1 cellular context compared by ENCODE assay signal in genomic region chr1:25057188-25057587, GRCh38.
TF ChIP-seq lines count a peak whose summit lies in the region.

No MANE protein-coding gene starts in this region.

TF ChIP-seq in K562, 482 proteins besides CTCF, POLR2A, EP300 and RAD21 (continued from another document):
- TF ChIP-seq ATF6 (CRISPR knock-in tag; IDR thresholded peaks at IDR 0.05) (no peak), KDM1A (IDR thresholded peaks at IDR 0.05) (peak; percentile 49 to 62), DEAF1 (CRISPR knock-in tag; IDR thresholded peaks at IDR 0.05) (no peak), SIN3A (IDR thresholded peaks at IDR 0.05; ENCODE audit: borderline replicate concordance in 2 of 2, control insufficient read depth in 1 of 2, low read depth in 2 of 2, low read length in 2 of 2) (no peak)
